1 cellular context compared by ENCODE assay signal in the genomic region with DNA sequence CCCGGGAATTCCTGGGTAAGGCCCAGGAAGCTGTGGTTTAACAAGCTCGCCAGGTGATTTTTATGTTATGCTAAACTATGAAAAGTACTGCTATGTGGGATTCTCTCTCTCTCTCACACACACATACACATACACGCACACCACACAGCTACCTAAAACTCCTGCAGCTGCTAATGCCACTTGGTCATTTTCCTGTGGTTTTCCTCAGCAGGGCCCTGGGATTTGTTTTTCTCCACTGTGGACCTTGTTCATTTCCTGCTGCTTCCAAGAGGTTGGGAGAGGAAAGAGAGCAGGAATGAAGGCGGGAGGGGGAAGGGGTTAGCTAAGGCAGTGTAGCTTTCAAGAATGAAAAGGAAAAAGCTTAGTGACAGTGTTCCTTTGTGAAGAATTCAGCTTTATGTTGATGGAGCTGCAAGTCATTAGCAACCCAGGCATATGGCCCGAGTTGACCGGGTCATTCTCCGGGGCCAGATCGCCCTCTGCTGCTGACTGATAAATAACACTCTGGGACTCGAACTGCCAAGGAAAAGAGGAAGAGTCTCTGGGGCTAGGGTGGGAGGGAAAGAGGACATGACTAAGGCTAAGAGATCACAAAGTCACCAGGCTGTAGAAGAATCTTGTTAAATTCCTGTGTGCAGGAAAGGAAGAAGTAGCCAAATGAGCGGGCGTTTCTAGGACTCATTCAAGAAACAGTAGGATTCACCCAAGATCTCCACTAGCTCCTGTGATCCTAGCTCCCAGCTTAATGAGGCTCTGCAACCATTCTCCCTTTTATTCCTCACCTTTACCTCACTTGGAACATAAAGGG.
A peak's percentile ranks its signal among the peaks of the same experiment; 100 is the strongest.
TF ChIP-seq lines count a peak whose summit lies in the region.

No MANE protein-coding gene starts in this region.

TF ChIP-seq in K562, 482 proteins besides CTCF, POLR2A, EP300 and RAD21 (continued from another document and continues in another):
- TF ChIP-seq, protein P1, sequence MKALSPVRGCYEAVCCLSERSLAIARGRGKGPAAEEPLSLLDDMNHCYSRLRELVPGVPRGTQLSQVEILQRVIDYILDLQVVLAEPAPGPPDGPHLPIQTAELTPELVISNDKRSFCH (CRISPR knock-in tag; IDR thresholded peaks at IDR 0.05) = no peak
- TF ChIP-seq, protein P1 (tag; IDR thresholded peaks at IDR 0.05) = no peak
- TF ChIP-seq THRAP3 (IDR thresholded peaks at IDR 0.05; ENCODE audit: borderline replicate concordance) (no peak), ZNF384 (IDR thresholded peaks at IDR 0.05; ENCODE audit: low read depth, low read length) (peak; percentile 60; the same call in 1 of the 2 replicates), FOXM1 (IDR thresholded peaks at IDR 0.05; ENCODE audit: low read depth) (no peak), FOXM1 (CRISPR knock-in tag; IDR thresholded peaks at IDR 0.05; ENCODE audit: low read depth) (no peak), NONO (IDR thresholded peaks at IDR 0.05; ENCODE audit: low read depth in 2 of 2, low read length in 1 of 2) (0 out of 4 replicates have a peak, but pooled peaks of 1 of the 2 experiments have one; percentile 24), ZNF239 (CRISPR knock-in tag; IDR thresholded peaks at IDR 0.05) (no peak), NFXL1 (CRISPR knock-in tag; IDR thresholded peaks at IDR 0.05) (no peak), TAL1 (IDR thresholded peaks at IDR 0.05) (0 out of 2 replicates have a peak, but pooled peaks have one; percentile 28), SREBF1 (IDR thresholded peaks at IDR 0.05; ENCODE audit: borderline replicate concordance, low read depth, low read length) (no peak), FOXP1 (CRISPR knock-in tag; IDR thresholded peaks at IDR 0.05) (0 out of 2 replicates have a peak, but pooled peaks have one; percentile 71), KAT2B (IDR thresholded peaks at IDR 0.05; ENCODE audit: low read depth, low read length) (no peak), HDGF (IDR thresholded peaks at IDR 0.05) (peak; percentile 29; the same call in 1 of the 2 replicates), SIX5 (IDR thresholded peaks at IDR 0.05; ENCODE audit: borderline replicate concordance in 1 of 2, insufficient read depth in 1 of 2, low read depth in 1 of 2, low read length in 2 of 2) (no peak), ZNF586 (CRISPR knock-in tag; conservative IDR thresholded peaks at IDR 0.05) (no peak), BDP1 (IDR thresholded peaks at IDR 0.05; ENCODE audit: insufficient read depth, insufficient read length) (no peak), ZNF668 (CRISPR knock-in tag; IDR thresholded peaks at IDR 0.05) (no peak), NEUROD1 (IDR thresholded peaks at IDR 0.05; ENCODE audit: borderline replicate concordance, low read depth, low read length, partially characterized antibody) (peak; percentile 51), CBFB (CRISPR knock-in tag; IDR thresholded peaks at IDR 0.05) (no peak), TFAM (CRISPR knock-in tag; conservative IDR thresholded peaks at IDR 0.05) (no peak), BACH1 (tag; IDR thresholded peaks at IDR 0.05) (peak; percentile 50; the same call in 1 of the 2 replicates), NRF1 (conservative IDR thresholded peaks at IDR 0.05 in 1 of 2, IDR thresholded peaks at IDR 0.05 in 1 of 2) (0 out of 4 replicates have a peak, but pooled peaks of 1 of the 2 experiments have one; percentile 9), ZNF436 (CRISPR knock-in tag; IDR thresholded peaks at IDR 0.05) (no peak), NCOA6 (IDR thresholded peaks at IDR 0.05) (no peak), ZNF699 (CRISPR knock-in tag; IDR thresholded peaks at IDR 0.05; ENCODE audit: insufficient replicate concordance) (no peak), ARID2 (IDR thresholded peaks at IDR 0.05) (peak; percentile 87)
- TF ChIP-seq, protein P2, sequence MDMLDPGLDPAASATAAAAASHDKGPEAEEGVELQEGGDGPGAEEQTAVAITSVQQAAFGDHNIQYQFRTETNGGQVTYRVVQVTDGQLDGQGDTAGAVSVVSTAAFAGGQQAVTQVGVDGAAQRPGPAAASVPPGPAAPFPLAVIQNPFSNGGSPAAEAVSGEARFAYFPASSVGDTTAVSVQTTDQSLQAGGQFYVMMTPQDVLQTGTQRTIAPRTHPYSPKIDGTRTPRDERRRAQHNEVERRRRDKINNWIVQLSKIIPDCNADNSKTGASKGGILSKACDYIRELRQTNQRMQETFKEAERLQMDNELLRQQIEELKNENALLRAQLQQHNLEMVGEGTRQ (CRISPR knock-in tag; IDR thresholded peaks at IDR 0.05) = no peak
- TF ChIP-seq, protein P3, sequence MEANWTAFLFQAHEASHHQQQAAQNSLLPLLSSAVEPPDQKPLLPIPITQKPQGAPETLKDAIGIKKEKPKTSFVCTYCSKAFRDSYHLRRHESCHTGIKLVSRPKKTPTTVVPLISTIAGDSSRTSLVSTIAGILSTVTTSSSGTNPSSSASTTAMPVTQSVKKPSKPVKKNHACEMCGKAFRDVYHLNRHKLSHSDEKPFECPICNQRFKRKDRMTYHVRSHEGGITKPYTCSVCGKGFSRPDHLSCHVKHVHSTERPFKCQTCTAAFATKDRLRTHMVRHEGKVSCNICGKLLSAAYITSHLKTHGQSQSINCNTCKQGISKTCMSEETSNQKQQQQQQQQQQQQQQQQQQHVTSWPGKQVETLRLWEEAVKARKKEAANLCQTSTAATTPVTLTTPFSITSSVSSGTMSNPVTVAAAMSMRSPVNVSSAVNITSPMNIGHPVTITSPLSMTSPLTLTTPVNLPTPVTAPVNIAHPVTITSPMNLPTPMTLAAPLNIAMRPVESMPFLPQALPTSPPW (CRISPR knock-in tag; IDR thresholded peaks at IDR 0.05) = peak; percentile 64
- TF ChIP-seq, protein P4, sequence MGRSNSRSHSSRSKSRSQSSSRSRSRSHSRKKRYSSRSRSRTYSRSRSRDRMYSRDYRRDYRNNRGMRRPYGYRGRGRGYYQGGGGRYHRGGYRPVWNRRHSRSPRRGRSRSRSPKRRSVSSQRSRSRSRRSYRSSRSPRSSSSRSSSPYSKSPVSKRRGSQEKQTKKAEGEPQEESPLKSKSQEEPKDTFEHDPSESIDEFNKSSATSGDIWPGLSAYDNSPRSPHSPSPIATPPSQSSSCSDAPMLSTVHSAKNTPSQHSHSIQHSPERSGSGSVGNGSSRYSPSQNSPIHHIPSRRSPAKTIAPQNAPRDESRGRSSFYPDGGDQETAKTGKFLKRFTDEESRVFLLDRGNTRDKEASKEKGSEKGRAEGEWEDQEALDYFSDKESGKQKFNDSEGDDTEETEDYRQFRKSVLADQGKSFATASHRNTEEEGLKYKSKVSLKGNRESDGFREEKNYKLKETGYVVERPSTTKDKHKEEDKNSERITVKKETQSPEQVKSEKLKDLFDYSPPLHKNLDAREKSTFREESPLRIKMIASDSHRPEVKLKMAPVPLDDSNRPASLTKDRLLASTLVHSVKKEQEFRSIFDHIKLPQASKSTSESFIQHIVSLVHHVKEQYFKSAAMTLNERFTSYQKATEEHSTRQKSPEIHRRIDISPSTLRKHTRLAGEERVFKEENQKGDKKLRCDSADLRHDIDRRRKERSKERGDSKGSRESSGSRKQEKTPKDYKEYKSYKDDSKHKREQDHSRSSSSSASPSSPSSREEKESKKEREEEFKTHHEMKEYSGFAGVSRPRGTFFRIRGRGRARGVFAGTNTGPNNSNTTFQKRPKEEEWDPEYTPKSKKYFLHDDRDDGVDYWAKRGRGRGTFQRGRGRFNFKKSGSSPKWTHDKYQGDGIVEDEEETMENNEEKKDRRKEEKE (IDR thresholded peaks at IDR 0.05; ENCODE audit: borderline replicate concordance in 1 of 2, control insufficient read depth in 1 of 2, low read depth in 2 of 2, low read length in 1 of 2) = no peak
- TF ChIP-seq, protein P5, sequence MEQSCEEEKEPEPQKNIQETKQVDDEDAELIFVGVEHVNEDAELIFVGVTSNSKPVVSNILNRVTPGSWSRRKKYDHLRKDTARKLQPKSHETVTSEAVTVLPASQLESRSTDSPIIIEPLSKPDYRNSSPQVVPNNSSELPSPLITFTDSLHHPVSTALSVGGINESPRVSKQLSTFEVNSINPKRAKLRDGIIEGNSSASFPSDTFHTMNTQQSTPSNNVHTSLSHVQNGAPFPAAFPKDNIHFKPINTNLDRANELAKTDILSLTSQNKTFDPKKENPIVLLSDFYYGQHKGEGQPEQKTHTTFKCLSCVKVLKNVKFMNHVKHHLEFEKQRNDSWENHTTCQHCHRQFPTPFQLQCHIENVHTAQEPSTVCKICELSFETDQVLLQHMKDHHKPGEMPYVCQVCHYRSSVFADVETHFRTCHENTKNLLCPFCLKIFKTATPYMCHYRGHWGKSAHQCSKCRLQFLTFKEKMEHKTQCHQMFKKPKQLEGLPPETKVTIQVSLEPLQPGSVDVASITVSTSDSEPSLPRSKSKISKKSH (CRISPR knock-in tag; IDR thresholded peaks at IDR 0.05) = no peak
- TF ChIP-seq, protein P6, sequence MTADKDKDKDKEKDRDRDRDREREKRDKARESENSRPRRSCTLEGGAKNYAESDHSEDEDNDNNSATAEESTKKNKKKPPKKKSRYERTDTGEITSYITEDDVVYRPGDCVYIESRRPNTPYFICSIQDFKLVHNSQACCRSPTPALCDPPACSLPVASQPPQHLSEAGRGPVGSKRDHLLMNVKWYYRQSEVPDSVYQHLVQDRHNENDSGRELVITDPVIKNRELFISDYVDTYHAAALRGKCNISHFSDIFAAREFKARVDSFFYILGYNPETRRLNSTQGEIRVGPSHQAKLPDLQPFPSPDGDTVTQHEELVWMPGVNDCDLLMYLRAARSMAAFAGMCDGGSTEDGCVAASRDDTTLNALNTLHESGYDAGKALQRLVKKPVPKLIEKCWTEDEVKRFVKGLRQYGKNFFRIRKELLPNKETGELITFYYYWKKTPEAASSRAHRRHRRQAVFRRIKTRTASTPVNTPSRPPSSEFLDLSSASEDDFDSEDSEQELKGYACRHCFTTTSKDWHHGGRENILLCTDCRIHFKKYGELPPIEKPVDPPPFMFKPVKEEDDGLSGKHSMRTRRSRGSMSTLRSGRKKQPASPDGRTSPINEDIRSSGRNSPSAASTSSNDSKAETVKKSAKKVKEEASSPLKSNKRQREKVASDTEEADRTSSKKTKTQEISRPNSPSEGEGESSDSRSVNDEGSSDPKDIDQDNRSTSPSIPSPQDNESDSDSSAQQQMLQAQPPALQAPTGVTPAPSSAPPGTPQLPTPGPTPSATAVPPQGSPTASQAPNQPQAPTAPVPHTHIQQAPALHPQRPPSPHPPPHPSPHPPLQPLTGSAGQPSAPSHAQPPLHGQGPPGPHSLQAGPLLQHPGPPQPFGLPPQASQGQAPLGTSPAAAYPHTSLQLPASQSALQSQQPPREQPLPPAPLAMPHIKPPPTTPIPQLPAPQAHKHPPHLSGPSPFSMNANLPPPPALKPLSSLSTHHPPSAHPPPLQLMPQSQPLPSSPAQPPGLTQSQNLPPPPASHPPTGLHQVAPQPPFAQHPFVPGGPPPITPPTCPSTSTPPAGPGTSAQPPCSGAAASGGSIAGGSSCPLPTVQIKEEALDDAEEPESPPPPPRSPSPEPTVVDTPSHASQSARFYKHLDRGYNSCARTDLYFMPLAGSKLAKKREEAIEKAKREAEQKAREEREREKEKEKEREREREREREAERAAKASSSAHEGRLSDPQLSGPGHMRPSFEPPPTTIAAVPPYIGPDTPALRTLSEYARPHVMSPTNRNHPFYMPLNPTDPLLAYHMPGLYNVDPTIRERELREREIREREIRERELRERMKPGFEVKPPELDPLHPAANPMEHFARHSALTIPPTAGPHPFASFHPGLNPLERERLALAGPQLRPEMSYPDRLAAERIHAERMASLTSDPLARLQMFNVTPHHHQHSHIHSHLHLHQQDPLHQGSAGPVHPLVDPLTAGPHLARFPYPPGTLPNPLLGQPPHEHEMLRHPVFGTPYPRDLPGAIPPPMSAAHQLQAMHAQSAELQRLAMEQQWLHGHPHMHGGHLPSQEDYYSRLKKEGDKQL (CRISPR knock-in tag; IDR thresholded peaks at IDR 0.05; ENCODE audit: borderline replicate concordance) = no peak
- TF ChIP-seq, protein P7, sequence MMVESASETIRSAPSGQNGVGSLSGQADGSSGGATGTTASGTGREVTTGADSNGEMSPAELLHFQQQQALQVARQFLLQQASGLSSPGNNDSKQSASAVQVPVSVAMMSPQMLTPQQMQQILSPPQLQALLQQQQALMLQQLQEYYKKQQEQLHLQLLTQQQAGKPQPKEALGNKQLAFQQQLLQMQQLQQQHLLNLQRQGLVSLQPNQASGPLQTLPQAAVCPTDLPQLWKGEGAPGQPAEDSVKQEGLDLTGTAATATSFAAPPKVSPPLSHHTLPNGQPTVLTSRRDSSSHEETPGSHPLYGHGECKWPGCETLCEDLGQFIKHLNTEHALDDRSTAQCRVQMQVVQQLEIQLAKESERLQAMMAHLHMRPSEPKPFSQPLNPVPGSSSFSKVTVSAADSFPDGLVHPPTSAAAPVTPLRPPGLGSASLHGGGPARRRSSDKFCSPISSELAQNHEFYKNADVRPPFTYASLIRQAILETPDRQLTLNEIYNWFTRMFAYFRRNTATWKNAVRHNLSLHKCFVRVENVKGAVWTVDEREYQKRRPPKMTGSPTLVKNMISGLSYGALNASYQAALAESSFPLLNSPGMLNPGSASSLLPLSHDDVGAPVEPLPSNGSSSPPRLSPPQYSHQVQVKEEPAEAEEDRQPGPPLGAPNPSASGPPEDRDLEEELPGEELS (CRISPR knock-in tag; IDR thresholded peaks at IDR 0.05; ENCODE audit: borderline replicate concordance) = 0 out of 2 replicates have a peak, but pooled peaks have one; percentile 65
- TF ChIP-seq, protein P8, sequence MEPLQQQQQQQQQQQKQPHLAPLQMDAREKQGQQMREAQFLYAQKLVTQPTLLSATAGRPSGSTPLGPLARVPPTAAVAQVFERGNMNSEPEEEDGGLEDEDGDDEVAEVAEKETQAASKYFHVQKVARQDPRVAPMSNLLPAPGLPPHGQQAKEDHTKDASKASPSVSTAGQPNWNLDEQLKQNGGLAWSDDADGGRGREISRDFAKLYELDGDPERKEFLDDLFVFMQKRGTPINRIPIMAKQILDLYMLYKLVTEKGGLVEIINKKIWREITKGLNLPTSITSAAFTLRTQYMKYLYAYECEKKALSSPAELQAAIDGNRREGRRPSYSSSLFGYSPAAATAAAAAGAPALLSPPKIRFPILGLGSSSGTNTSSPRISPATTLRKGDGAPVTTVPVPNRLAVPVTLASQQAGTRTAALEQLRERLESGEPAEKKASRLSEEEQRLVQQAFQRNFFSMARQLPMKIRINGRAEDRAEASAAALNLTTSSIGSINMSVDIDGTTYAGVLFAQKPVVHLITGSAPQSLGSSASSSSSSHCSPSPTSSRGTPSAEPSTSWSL (CRISPR knock-in tag; IDR thresholded peaks at IDR 0.05; ENCODE audit: borderline replicate concordance) = no peak
- TF ChIP-seq, protein P9, sequence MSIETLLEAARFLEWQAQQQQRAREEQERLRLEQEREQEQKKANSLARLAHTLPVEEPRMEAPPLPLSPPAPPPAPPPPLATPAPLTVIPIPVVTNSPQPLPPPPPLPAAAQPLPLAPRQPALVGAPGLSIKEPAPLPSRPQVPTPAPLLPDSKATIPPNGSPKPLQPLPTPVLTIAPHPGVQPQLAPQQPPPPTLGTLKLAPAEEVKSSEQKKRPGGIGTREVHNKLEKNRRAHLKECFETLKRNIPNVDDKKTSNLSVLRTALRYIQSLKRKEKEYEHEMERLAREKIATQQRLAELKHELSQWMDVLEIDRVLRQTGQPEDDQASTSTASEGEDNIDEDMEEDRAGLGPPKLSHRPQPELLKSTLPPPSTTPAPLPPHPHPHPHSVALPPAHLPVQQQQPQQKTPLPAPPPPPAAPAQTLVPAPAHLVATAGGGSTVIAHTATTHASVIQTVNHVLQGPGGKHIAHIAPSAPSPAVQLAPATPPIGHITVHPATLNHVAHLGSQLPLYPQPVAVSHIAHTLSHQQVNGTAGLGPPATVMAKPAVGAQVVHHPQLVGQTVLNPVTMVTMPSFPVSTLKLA (conservative IDR thresholded peaks at IDR 0.05) = peak in 1 of 2 experiments; percentile 35; a peak in 2 of 4 replicates
